In the genomic region with DNA sequence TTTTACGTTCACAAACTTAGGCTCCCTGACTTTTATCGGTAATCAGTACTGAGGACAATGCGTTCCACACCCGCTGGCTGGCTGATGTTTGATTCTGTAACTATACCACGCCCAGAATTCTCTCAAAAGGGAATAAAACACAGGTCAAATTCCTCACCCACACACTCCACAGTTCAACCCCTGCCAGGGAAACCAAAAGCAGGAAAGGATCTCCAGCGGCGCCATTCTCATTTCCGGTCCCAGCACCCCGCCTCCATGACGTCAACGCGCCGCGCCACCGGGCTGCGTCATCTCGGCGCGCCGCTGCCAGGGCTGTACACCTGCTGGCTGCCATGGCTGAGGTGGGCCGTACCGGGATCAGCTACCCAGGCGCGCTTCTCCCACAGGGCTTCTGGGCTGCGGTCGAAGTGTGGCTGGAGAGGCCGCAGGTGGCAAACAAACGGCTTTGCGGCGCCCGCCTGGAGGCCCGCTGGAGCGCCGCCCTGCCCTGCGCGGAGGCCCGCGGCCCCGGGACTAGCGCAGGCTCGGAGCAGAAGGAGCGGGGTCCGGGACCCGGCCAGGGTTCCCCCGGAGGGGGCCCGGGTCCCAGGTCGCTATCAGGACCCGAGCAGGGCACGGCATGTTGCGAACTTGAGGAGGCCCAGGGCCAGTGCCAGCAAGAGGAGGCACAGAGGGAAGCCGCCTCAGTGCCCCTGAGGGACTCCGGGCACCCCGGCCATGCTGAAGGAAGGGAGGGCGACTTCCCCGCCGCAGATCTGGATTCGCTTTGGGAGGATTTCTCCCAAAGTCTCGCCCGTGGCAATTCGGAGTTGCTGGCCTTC, we compare ENCODE assay signal across 8 cellular contexts. TPM values are rescaled to one million over a fixed set of nuclear protein-coding genes. Genes with fewer than 3 reads are reported as not detected.
DNase-seq lines count a peak whose midpoint lies in the region; ATAC-seq and TF ChIP-seq lines count a peak whose summit lies in the region.

A gene (minus strand): TSS at position 233 of the 821 bp plus-strand sequence. CDS start 24,202 bp downstream, outside the sequence.
A gene with protein sequence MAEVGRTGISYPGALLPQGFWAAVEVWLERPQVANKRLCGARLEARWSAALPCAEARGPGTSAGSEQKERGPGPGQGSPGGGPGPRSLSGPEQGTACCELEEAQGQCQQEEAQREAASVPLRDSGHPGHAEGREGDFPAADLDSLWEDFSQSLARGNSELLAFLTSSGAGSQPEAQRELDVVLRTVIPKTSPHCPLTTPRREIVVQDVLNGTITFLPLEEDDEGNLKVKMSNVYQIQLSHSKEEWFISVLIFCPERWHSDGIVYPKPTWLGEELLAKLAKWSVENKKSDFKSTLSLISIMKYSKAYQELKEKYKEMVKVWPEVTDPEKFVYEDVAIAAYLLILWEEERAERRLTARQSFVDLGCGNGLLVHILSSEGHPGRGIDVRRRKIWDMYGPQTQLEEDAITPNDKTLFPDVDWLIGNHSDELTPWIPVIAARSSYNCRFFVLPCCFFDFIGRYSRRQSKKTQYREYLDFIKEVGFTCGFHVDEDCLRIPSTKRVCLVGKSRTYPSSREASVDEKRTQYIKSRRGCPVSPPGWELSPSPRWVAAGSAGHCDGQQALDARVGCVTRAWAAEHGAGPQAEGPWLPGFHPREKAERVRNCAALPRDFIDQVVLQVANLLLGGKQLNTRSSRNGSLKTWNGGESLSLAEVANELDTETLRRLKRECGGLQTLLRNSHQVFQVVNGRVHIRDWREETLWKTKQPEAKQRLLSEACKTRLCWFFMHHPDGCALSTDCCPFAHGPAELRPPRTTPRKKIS (plus strand): TSS at position 287 of the 821 bp plus-strand sequence. CDS start 46 bp downstream, at position 333.

- H3K4me3 ChIP-seq in BJ (ENCODE audit: low read depth, low read length) (peak within 1 kb of the TSS; percentile 90), colonic mucosa (peak within 1 kb of the TSS; percentile 99)

- POLR2A ChIA-PET in BJ (lab: Charles Lee): no interaction called here

- peaks cover 17% of the 10 kb centered on the region for H3K36me3 Mint-ChIP-seq in activated CD4-positive, alpha-beta T cell treated with anti-CD3 and anti-CD28 coated beads, Interleukin-2, amount 10 ng/mL, durations not matched to agents 24 days and 14 days (ENCODE audit: low read depth)

- H3K4me1 ChIP-seq in colonic mucosa: peaks cover 9% of the 10 kb centered on the region

- H3K27me3 Mint-ChIP-seq in activated CD4-positive, alpha-beta T cell treated with anti-CD3 and anti-CD28 coated beads, Interleukin-2, amount 10 ng/mL, durations not matched to agents 24 days and 14 days: peaks cover 2% of the 10 kb centered on the region

- peak within 1 kb of the TSS; percentile 95 for H3K4me3 Mint-ChIP-seq in activated CD4-positive, alpha-beta T cell treated with anti-CD3 and anti-CD28 coated beads, Interleukin-2, amount 10 ng/mL, durations not matched to agents 24 days and 14 days

- peak; percentile 37 for DNase-seq in BJ (ENCODE audit: low read depth)
- DNase-seq in GM19238 (ENCODE audit: insufficient read length, low spot score): peak; percentile 75
- peak; percentile 53 to 86 for DNase-seq in NCI-H526 (lab: John Stamatoyannopoulos, UW)
- DNase-seq in activated CD4-positive, alpha-beta T cell treated with anti-CD3 and anti-CD28 coated beads, Interleukin-2, amount 10 ng/mL, durations not matched to agents 24 days and 14 days: peak; percentile 100
- peak; percentile 95 for DNase-seq in colonic mucosa
- peak; percentile 87 to 96 (median 90) for DNase-seq in stimulated activated CD4-positive, alpha-beta T cell treated with anti-CD3 and anti-CD28 coated beads, Interleukin-1b, Interleukin-23, amount 100 ng/mL, for 24 hours (ENCODE audit: low read depth in 4 of 4, low spot score in 1 of 4)

- H3K9me3 ChIP-seq in colonic mucosa: no peaks in the 10 kb centered on the region

- peak within 1 kb of the TSS; percentile 92 for H3K27ac ChIP-seq in colonic mucosa
- peak within 1 kb of the TSS; percentile 93 for H3K27ac ChIP-seq in layer of hippocampus (ENCODE audit: low read depth, low read length)

- peak; percentile 84 for ATAC-seq in HG03442 (IDR thresholded peaks at IDR 0.05; ENCODE audit: unreplicated experiment)

- H3K36me3 ChIP-seq in BJ (ENCODE audit: control insufficient read depth, insufficient read depth, low read length) (no peaks in the 10 kb centered on the region), colonic mucosa (no peaks in the 10 kb centered on the region)

- peak within 1 kb of the TSS; percentile 75 to 91 for H3K9ac ChIP-seq in colonic mucosa (ENCODE audit: low read depth in 2 of 2, low read length in 2 of 2)

- CTCF ChIA-PET in BJ (lab: Yijun Ruan, JAX): interaction anchor here (2.4 kb wide), 1 partner anchor 12 kb away, joined by 10 read pairs; no protein-coding TSS in a partner anchor

- intact Hi-C loops in activated CD4-positive, alpha-beta T cell treated with anti-CD3 and anti-CD28 coated beads, Interleukin-2, amount 10 ng/mL, durations not matched to agents 24 days and 14 days (cut with micrococcal nuclease): loop anchor here (1.0 to 10.0 kb wide), 3 partner anchors 12 to 1726 kb away; a partner anchor contains a TSS
- intact Hi-C loops in colonic mucosa (cut with DNase I): no loop called here

- no peak for TF ChIP-seq CTCF in BJ (IDR thresholded peaks at IDR 0.05; ENCODE audit: insufficient read depth, low read depth, low read length)
- TF ChIP-seq CTCF in colonic mucosa (IDR thresholded peaks at IDR 0.05): no peak

- peaks cover 62% of the 10 kb centered on the region for H3K4me1 Mint-ChIP-seq in activated CD4-positive, alpha-beta T cell treated with anti-CD3 and anti-CD28 coated beads, Interleukin-2, amount 10 ng/mL, durations not matched to agents 24 days and 14 days

- H3K27me3 ChIP-seq in BJ (ENCODE audit: control insufficient read depth, insufficient read depth, low read length): no peaks in the 10 kb centered on the region
- no peaks in the 10 kb centered on the region for H3K27me3 ChIP-seq in colonic mucosa
- H3K27me3 ChIP-seq in layer of hippocampus (ENCODE audit: control insufficient read depth, insufficient read depth, low read length): no peaks in the 10 kb centered on the region

- no peaks in the 10 kb centered on the region for H3K9me3 Mint-ChIP-seq in activated CD4-positive, alpha-beta T cell treated with anti-CD3 and anti-CD28 coated beads, Interleukin-2, amount 10 ng/mL, durations not matched to agents 24 days and 14 days

- peak within 1 kb of the TSS; percentile 99 for H3K27ac Mint-ChIP-seq in activated CD4-positive, alpha-beta T cell treated with anti-CD3 and anti-CD28 coated beads, Interleukin-2, amount 10 ng/mL, durations not matched to agents 24 days and 14 days

RNA-seq across cellular contexts. Expression of the first gene that starts in this region (rescaled TPM):
- 6.8 and 10.2 TPM in 2 replicates for polyA plus RNA-seq in BJ (2011; rRNA removed)
- 7.6 and 9.1 TPM in 2 replicates for polyA minus RNA-seq in BJ (2011; rRNA and poly(A)+ RNA removed)
- 20.5 and 23.0 TPM in 2 replicates for total RNA-seq in activated CD4-positive, alpha-beta T cell treated with anti-CD3 and anti-CD28 coated beads, Interleukin-2, amount 10 ng/mL, durations not matched to agents 24 days and 14 days
- 10 to 100 TPM; 19.9 to 26.1 TPM for total RNA-seq in colonic mucosa

RNA-seq across cellular contexts. Expression of the second gene that starts in this region (rescaled TPM):
- 5.3 and 7.1 TPM in 2 replicates for polyA plus RNA-seq in BJ (2011; rRNA removed)
- 6.7 and 8.8 TPM in 2 replicates for polyA minus RNA-seq in BJ (2011; rRNA and poly(A)+ RNA removed)
- 35.7 and 38.5 TPM in 2 replicates for total RNA-seq in activated CD4-positive, alpha-beta T cell treated with anti-CD3 and anti-CD28 coated beads, Interleukin-2, amount 10 ng/mL, durations not matched to agents 24 days and 14 days
- total RNA-seq in colonic mucosa: 10 to 100 TPM; 10.3 to 15.6 TPM

Comparison
In these comparisons a context has a peak if more than half of its experiments do, and no peak if none do; other contexts are left out.
1. Peak in every context shown above with its lines: DNase-seq, ATAC-seq, H3K4me3 ChIP-seq and H3K27ac ChIP-seq.
2. DNase-seq: peak in every context shown above with its lines; median percentile 100 in activated CD4-positive, alpha-beta T cell treated with anti-CD3 and anti-CD28 coated beads, Interleukin-2, amount 10 ng/mL, durations not matched to agents 24 days and 14 days; 95 in colonic mucosa; 90 in stimulated activated CD4-positive, alpha-beta T cell treated with anti-CD3 and anti-CD28 coated beads, Interleukin-1b, Interleukin-23, amount 100 ng/mL, for 24 hours; 75 in GM19238; 70 in NCI-H526; 37 in BJ.